Comparison of ENCODE assay signal across 8 cellular contexts in genomic region chr2:113583541-113584225, GRCh38. TPM values are rescaled to one million over a fixed set of nuclear protein-coding genes. Genes with fewer than 3 reads are reported as not detected.
DNase-seq lines count a peak whose midpoint lies in the region; ATAC-seq and TF ChIP-seq lines count a peak whose summit lies in the region.
"Not testable (repeated sequence)": the region's sequence is repeated elsewhere in the genome, so short reads cannot be mapped to it uniquely, and the experiment has no call there.

No MANE protein-coding gene starts in this region.

- not testable (repeated sequence) for H3K9me3 ChIP-seq in adipocyte (ENCODE audit: control insufficient read depth, low read length); lung (ENCODE audit: control insufficient read depth in 2 of 2, insufficient read depth in 1 of 2, low read length in 1 of 2); skeletal muscle satellite cell (replicated peaks; ENCODE audit: low read length); suprapubic skin

- H3K36me3 ChIP-seq in adipocyte (ENCODE audit: control insufficient read depth, insufficient read depth, low read length, severe bottlenecking); lung (ENCODE audit: control insufficient read depth in 2 of 2, insufficient read depth in 2 of 2, low read length in 2 of 2); skeletal muscle satellite cell (ENCODE audit: insufficient read depth, low read length); suprapubic skin: not testable (repeated sequence)

- not testable (repeated sequence) for TF ChIP-seq CTCF in lung (IDR thresholded peaks at IDR 0.05; ENCODE audit: control extremely low read depth, extremely low read depth); suprapubic skin (IDR thresholded peaks at IDR 0.05)

- H3K4me1 ChIP-seq in adipocyte (ENCODE audit: control insufficient read depth, insufficient read depth, low read length) = peaks cover 10% of the 10 kb centered on the region
- not testable (repeated sequence) for H3K4me1 ChIP-seq in lung (ENCODE audit: control insufficient read depth in 2 of 2, insufficient read depth in 2 of 2, low read length in 2 of 2); skeletal muscle satellite cell (ENCODE audit: control insufficient read depth, insufficient read depth, low read length)
- H3K4me1 ChIP-seq in suprapubic skin = peaks cover 27% of the 10 kb centered on the region

- TF ChIP-seq EP300 in suprapubic skin (IDR thresholded peaks at IDR 0.05) = not testable (repeated sequence)

- 1 to 2% methylated on average over 37 to 59 of the region's 62 CpGs for WGBS in lung, 2 donors
- WGBS in suprapubic skin = 3% methylated on average over 33 of the region's 62 CpGs

- DNase-seq in EH (ENCODE audit: low read depth) = peak; percentile 73
- peak; percentile 54 for DNase-seq in Jurkat, Clone E6-1 (ENCODE audit: low read depth, low spot score)
- peak; percentile 60 for DNase-seq in activated CD4-positive, CD25-positive, alpha-beta regulatory T cell treated with anti-CD3 and anti-CD28 coated beads, Interleukin-2, amount 50 U/mL, for 16 hours (ENCODE audit: low read depth, low spot score)
- peak; percentile 89 for DNase-seq in adipocyte (ENCODE audit: low read depth)
- peak; percentile 58 for DNase-seq in fibroblast of peridontal ligament (ENCODE audit: extremely low read depth)
- peak; percentile 83 for DNase-seq in lung (ENCODE audit: low spot score)
- peak; percentile 88 to 91 for DNase-seq in suprapubic skin (ENCODE audit: low spot score in 2 of 2)

- not testable (repeated sequence) for H3K27me3 ChIP-seq in adipocyte (replicated peaks; ENCODE audit: control insufficient read depth, insufficient read depth, low read length); lung (ENCODE audit: control insufficient read depth, insufficient read depth); skeletal muscle satellite cell (ENCODE audit: control insufficient read depth, insufficient read depth, low read length); suprapubic skin

- TF ChIP-seq POLR2A in suprapubic skin (IDR thresholded peaks at IDR 0.05) = not testable (repeated sequence)

- H3K27ac ChIP-seq in lung (ENCODE audit: low read depth in 1 of 2, low read length in 1 of 2) (peak overlapping the region; percentile 14 to 89), suprapubic skin (peak overlapping the region; percentile 80)

- ATAC-seq in lung (ENCODE audit: insufficient read depth, low FRiP score) = not testable (repeated sequence)

- peak overlapping the region; percentile 86 for H3K4me2 ChIP-seq in skeletal muscle satellite cell (ENCODE audit: low read length)

- peak overlapping the region; percentile 60 for H3K4me3 ChIP-seq in Jurkat, Clone E6-1 (ENCODE audit: low read length)
- H3K4me3 ChIP-seq in adipocyte (ENCODE audit: low read length) = peak overlapping the region; percentile 85
- peak overlapping the region; percentile 83 for H3K4me3 ChIP-seq in lung
- peak overlapping the region; percentile 86 for H3K4me3 ChIP-seq in skeletal muscle satellite cell (ENCODE audit: low read length)
- H3K4me3 ChIP-seq in suprapubic skin = peak overlapping the region; percentile 78

- H3K9ac ChIP-seq in adipocyte (ENCODE audit: low read length) (peak overlapping the region; percentile 89), skeletal muscle satellite cell (ENCODE audit: low read depth, low read length) (peak overlapping the region; percentile 86)

RNA-seq across cellular contexts. Expression of gene RABL2A, which starts 43.4 kb away (rescaled TPM):
- polyA plus RNA-seq in Jurkat, Clone E6-1 (2012; ENCODE audit: insufficient read depth, insufficient read length) = 20.4 TPM
- total RNA-seq in lung (10 to 100 TPM; 22.7 to 39.8 TPM), suprapubic skin (10 to 100 TPM; 11.9 to 28.8 (median 17.7) TPM)
- polyA plus RNA-seq in lung = 10 to 100 TPM; 10.6 to 16.3 TPM
- 4.4 and 9.4 TPM in 2 replicates for total RNA-seq in skeletal muscle satellite cell (2012; rRNA removed)
